Comparison of ENCODE assay signal across 15 cellular contexts in the genomic region with DNA sequence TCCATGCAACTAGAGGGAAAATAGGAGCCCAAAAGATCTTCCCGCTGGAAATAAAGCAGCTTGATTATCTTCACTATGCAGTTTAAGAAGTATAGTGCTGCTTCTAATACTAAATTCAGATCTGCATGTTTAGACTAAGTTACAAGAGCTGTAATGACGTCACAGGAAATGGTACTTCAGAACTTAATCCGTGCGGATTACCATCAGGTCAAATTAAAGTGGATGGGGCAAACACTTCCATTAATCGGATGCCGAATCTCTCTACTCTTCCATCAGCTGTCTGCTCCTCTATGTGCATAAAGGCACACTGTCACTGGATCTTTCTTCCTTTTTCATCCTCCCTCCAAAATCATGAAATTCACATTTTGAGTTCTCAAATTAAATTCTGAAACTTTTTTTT.
"Had no signal": no experiment of that assay in that cellular context is flagged by ENCODE, and none has a peak within 500 bp of the region (broad histone marks: within the 10 kb centered on the region; RNA-seq: fewer than 3 reads in every experiment).

No MANE protein-coding gene starts in this region.

- H3K9me3 Mint-ChIP-seq: activated naive CD4-positive, alpha-beta T cell treated with anti-CD3 and anti-CD28 coated beads for 36 hours; activated T-helper 17 cell treated with anti-CD3 and anti-CD28 coated beads, Interleukin-2, amount 50 U/mL, for 72 hours; natural killer cell; stimulated activated naive CD8-positive, alpha-beta T cell treated with anti-CD3 and anti-CD28 coated beads, Interleukin-15, Interleukin-2, amounts not matched to agents 100 ng/mL and 50 ng/mL, for 24 hours had no signal

- H3K27ac Mint-ChIP-seq: activated naive CD4-positive, alpha-beta T cell treated with anti-CD3 and anti-CD28 coated beads for 36 hours; activated T-helper 17 cell treated with anti-CD3 and anti-CD28 coated beads, Interleukin-2, amount 50 U/mL, for 72 hours; stimulated activated naive CD8-positive, alpha-beta T cell treated with anti-CD3 and anti-CD28 coated beads, Interleukin-15, Interleukin-2, amounts not matched to agents 100 ng/mL and 50 ng/mL, for 24 hours had no signal

- H3K27me3 Mint-ChIP-seq: activated T-helper 17 cell treated with anti-CD3 and anti-CD28 coated beads, Interleukin-2, amount 50 U/mL, for 72 hours; stimulated activated naive CD8-positive, alpha-beta T cell treated with anti-CD3 and anti-CD28 coated beads, Interleukin-15, Interleukin-2, amounts not matched to agents 100 ng/mL and 50 ng/mL, for 24 hours had no signal

- ATAC-seq: activated T-helper 17 cell treated with anti-CD3 and anti-CD28 coated beads, Interleukin-2, amount 50 U/mL, for 72 hours; esophagus mucosa; natural killer cell had no signal

- H3K4me1 Mint-ChIP-seq: activated T-helper 17 cell treated with anti-CD3 and anti-CD28 coated beads, Interleukin-2, amount 50 U/mL, for 72 hours had no signal

- H3K4me3 Mint-ChIP-seq: activated naive CD4-positive, alpha-beta T cell treated with anti-CD3 and anti-CD28 coated beads for 36 hours; activated T-helper 17 cell treated with anti-CD3 and anti-CD28 coated beads, Interleukin-2, amount 50 U/mL, for 72 hours; natural killer cell; stimulated activated naive CD8-positive, alpha-beta T cell treated with anti-CD3 and anti-CD28 coated beads, Interleukin-15, Interleukin-2, amounts not matched to agents 100 ng/mL and 50 ng/mL, for 24 hours had no signal

- DNase-seq: activated CD4-positive, alpha-beta T cell treated with anti-CD3 and anti-CD28 coated beads, Interleukin-2, amount 50 U/mL, for 4 hours; activated CD4-positive, CD25-positive, alpha-beta regulatory T cell treated with anti-CD3 and anti-CD28 coated beads, Interleukin-2, amount 50 U/mL, for 72 hours; activated naive CD4-positive, alpha-beta T cell treated with anti-CD3 and anti-CD28 coated beads for 36 hours; activated T-cell treated with anti-CD3 and anti-CD28 coated beads for 4 hours; left ventricle myocardium inferior; natural killer cell; stimulated activated CD4-positive, alpha-beta T cell treated with anti-CD3 and anti-CD28 coated beads, Interleukin-15, amount 100 ng/mL, for 24 hours; stimulated activated CD4-positive, alpha-beta T cell treated with anti-CD3 and anti-CD28 coated beads, Interleukin-4, amount 100 ng/mL, for 1 hour; stimulated activated CD8-positive, alpha-beta memory T cell treated with anti-CD3 and anti-CD28 coated beads, Interleukin-4, amount 100 ng/mL, for 48 hours; T-helper 1 cell; T1000; trophoblast cell had no signal
